Comparison of ENCODE assay signal across 1 cellular context in the genomic region with DNA sequence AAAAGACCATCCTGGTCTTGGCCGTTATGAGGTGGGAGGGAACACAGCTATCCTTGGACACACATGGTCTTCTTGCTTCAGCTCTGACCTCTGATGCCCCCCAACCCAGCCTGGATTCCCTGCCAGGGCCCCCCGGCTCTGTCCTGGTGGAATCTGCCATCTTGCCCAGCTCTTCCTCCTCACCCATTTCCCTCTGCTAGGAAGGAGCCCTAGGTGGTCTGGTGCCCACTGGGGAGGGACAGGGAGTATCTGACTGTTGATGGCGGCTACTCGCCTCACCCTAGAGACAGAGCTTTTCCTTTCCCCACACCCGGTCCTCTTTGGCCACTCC.
TF ChIP-seq lines count a peak whose summit lies in the region.

No MANE protein-coding gene starts in this region.

TF ChIP-seq in HepG2, 621 proteins besides CTCF, POLR2A, EP300 and RAD21:
- TF ChIP-seq, protein P1, sequence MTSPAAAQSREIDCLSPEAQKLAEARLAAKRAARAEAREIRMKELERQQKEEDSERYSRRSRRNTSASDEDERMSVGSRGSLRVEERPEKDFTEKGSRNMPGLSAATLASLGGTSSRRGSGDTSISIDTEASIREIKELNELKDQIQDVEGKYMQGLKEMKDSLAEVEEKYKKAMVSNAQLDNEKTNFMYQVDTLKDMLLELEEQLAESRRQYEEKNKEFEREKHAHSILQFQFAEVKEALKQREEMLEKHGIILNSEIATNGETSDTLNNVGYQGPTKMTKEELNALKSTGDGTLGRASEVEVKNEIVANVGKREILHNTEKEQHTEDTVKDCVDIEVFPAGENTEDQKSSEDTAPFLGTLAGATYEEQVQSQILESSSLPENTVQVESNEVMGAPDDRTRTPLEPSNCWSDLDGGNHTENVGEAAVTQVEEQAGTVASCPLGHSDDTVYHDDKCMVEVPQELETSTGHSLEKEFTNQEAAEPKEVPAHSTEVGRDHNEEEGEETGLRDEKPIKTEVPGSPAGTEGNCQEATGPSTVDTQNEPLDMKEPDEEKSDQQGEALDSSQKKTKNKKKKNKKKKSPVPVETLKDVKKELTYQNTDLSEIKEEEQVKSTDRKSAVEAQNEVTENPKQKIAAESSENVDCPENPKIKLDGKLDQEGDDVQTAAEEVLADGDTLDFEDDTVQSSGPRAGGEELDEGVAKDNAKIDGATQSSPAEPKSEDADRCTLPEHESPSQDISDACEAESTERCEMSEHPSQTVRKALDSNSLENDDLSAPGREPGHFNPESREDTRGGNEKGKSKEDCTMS (CRISPR knock-in tag; conservative IDR thresholded peaks at IDR 0.05): no peak
- TF ChIP-seq GFI1 (CRISPR knock-in tag; IDR thresholded peaks at IDR 0.05; ENCODE audit: borderline replicate concordance) (no peak), ZFP90 (CRISPR knock-in tag; IDR thresholded peaks at IDR 0.05; ENCODE audit: borderline replicate concordance) (no peak), XRCC5 (optimal IDR thresholded peaks at IDR 0.05; ENCODE audit: low read length) (no peak), HHEX (CRISPR knock-in tag; IDR thresholded peaks at IDR 0.05) (no peak), SNAPC2 (CRISPR knock-in tag; IDR thresholded peaks at IDR 0.05) (no peak), ZMYM4 (CRISPR knock-in tag; IDR thresholded peaks at IDR 0.05) (no peak), FOXC1 (CRISPR knock-in tag; IDR thresholded peaks at IDR 0.05; ENCODE audit: borderline replicate concordance) (no peak), ZFAT (CRISPR knock-in tag; conservative IDR thresholded peaks at IDR 0.05) (no peak), ZNF354B (CRISPR knock-in tag; IDR thresholded peaks at IDR 0.05) (no peak), RXRB (CRISPR knock-in tag; IDR thresholded peaks at IDR 0.05; ENCODE audit: borderline replicate concordance) (no peak), AKAP8 (CRISPR knock-in tag; IDR thresholded peaks at IDR 0.05) (no peak), IRX3 (CRISPR knock-in tag; IDR thresholded peaks at IDR 0.05; ENCODE audit: borderline replicate concordance, low read depth) (no peak), SP5 (CRISPR knock-in tag; IDR thresholded peaks at IDR 0.05; ENCODE audit: borderline replicate concordance, low read depth) (no peak)
- TF ChIP-seq, protein P2, sequence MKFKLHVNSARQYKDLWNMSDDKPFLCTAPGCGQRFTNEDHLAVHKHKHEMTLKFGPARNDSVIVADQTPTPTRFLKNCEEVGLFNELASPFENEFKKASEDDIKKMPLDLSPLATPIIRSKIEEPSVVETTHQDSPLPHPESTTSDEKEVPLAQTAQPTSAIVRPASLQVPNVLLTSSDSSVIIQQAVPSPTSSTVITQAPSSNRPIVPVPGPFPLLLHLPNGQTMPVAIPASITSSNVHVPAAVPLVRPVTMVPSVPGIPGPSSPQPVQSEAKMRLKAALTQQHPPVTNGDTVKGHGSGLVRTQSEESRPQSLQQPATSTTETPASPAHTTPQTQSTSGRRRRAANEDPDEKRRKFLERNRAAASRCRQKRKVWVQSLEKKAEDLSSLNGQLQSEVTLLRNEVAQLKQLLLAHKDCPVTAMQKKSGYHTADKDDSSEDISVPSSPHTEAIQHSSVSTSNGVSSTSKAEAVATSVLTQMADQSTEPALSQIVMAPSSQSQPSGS (CRISPR knock-in tag; IDR thresholded peaks at IDR 0.05): no peak
- TF ChIP-seq, protein P3, sequence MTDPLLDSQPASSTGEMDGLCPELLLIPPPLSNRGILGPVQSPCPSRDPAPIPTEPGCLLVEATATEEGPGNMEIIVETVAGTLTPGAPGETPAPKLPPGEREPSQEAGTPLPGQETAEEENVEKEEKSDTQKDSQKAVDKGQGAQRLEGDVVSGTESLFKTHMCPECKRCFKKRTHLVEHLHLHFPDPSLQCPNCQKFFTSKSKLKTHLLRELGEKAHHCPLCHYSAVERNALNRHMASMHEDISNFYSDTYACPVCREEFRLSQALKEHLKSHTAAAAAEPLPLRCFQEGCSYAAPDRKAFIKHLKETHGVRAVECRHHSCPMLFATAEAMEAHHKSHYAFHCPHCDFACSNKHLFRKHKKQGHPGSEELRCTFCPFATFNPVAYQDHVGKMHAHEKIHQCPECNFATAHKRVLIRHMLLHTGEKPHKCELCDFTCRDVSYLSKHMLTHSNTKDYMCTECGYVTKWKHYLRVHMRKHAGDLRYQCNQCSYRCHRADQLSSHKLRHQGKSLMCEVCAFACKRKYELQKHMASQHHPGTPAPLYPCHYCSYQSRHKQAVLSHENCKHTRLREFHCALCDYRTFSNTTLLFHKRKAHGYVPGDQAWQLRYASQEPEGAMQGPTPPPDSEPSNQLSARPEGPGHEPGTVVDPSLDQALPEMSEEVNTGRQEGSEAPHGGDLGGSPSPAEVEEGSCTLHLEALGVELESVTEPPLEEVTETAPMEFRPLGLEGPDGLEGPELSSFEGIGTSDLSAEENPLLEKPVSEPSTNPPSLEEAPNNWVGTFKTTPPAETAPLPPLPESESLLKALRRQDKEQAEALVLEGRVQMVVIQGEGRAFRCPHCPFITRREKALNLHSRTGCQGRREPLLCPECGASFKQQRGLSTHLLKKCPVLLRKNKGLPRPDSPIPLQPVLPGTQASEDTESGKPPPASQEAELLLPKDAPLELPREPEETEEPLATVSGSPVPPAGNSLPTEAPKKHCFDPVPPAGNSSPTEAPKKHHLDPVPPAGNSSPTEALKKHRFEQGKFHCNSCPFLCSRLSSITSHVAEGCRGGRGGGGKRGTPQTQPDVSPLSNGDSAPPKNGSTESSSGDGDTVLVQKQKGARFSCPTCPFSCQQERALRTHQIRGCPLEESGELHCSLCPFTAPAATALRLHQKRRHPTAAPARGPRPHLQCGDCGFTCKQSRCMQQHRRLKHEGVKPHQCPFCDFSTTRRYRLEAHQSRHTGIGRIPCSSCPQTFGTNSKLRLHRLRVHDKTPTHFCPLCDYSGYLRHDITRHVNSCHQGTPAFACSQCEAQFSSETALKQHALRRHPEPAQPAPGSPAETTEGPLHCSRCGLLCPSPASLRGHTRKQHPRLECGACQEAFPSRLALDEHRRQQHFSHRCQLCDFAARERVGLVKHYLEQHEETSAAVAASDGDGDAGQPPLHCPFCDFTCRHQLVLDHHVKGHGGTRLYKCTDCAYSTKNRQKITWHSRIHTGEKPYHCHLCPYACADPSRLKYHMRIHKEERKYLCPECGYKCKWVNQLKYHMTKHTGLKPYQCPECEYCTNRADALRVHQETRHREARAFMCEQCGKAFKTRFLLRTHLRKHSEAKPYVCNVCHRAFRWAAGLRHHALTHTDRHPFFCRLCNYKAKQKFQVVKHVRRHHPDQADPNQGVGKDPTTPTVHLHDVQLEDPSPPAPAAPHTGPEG (CRISPR knock-in tag; IDR thresholded peaks at IDR 0.05): no peak
- TF ChIP-seq, protein P4, sequence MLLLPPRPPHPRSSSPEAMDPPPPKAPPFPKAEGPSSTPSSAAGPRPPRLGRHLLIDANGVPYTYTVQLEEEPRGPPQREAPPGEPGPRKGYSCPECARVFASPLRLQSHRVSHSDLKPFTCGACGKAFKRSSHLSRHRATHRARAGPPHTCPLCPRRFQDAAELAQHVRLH (CRISPR knock-in tag; IDR thresholded peaks at IDR 0.05; ENCODE audit: borderline replicate concordance, low read depth): no peak
- TF ChIP-seq, protein P5, sequence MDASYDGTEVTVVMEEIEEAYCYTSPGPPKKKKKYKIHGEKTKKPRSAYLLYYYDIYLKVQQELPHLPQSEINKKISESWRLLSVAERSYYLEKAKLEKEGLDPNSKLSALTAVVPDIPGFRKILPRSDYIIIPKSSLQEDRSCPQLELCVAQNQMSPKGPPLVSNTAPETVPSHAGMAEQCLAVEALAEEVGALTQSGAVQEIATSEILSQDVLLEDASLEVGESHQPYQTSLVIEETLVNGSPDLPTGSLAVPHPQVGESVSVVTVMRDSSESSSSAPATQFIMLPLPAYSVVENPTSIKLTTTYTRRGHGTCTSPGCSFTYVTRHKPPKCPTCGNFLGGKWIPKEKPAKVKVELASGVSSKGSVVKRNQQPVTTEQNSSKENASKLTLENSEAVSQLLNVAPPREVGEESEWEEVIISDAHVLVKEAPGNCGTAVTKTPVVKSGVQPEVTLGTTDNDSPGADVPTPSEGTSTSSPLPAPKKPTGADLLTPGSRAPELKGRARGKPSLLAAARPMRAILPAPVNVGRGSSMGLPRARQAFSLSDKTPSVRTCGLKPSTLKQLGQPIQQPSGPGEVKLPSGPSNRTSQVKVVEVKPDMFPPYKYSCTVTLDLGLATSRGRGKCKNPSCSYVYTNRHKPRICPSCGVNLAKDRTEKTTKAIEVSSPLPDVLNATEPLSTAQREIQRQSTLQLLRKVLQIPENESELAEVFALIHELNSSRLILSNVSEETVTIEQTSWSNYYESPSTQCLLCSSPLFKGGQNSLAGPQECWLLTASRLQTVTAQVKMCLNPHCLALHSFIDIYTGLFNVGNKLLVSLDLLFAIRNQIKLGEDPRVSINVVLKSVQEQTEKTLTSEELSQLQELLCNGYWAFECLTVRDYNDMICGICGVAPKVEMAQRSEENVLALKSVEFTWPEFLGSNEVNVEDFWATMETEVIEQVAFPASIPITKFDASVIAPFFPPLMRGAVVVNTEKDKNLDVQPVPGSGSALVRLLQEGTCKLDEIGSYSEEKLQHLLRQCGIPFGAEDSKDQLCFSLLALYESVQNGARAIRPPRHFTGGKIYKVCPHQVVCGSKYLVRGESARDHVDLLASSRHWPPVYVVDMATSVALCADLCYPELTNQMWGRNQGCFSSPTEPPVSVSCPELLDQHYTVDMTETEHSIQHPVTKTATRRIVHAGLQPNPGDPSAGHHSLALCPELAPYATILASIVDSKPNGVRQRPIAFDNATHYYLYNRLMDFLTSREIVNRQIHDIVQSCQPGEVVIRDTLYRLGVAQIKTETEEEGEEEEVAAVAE (CRISPR knock-in tag; IDR thresholded peaks at IDR 0.05; ENCODE audit: borderline replicate concordance): no peak
